In genomic region chr14:104782823-104783170, GRCh38 we compare ENCODE assay signal across 26 cellular contexts.
"Had no signal": no experiment of that assay in that cellular context is flagged by ENCODE, and none has a peak within 500 bp of the region (broad histone marks: within the 10 kb centered on the region; RNA-seq: fewer than 3 reads in every experiment).

No MANE protein-coding gene starts in this region.

- H3K4me3 Mint-ChIP-seq: activated CD4-positive, alpha-beta T cell treated with anti-CD3 and anti-CD28 coated beads, Interleukin-2, amount 10 ng/mL, durations not matched to agents 24 days and 14 days; activated CD8-positive, alpha-beta T cell treated with anti-CD3 and anti-CD28 coated beads for 36 hours; activated naive CD4-positive, alpha-beta T cell treated with anti-CD3 and anti-CD28 coated beads, Interleukin-2, amount 10 ng/mL, durations not matched to agents 7 days and 5 days; activated naive CD8-positive, alpha-beta T cell; activated naive CD8-positive, alpha-beta T cell treated with anti-CD3 and anti-CD28 coated beads, Interleukin-2, amount 50 U/mL, for 24 hours; activated T-cell treated with anti-CD3 and anti-CD28 coated beads, Interleukin-2, amount 50 U/mL, for 72 hours; T-helper 1 cell treated with Interleukin-12 subunit alpha and Interleukin-12 subunit beta and Interleukin-4 antibody, amounts not matched to agents 30 μg/mL and 1 μg/mL, for 36 hours; T-helper 2 cell treated with Interferon-gamma antibody and Interleukin-4, amounts not matched to agents 5 μg/mL and 100 μg/mL, for 36 hours had no signal

- H3K4me1 Mint-ChIP-seq: activated CD4-positive, alpha-beta T cell treated with anti-CD3 and anti-CD28 coated beads, Interleukin-2, amount 10 ng/mL, durations not matched to agents 24 days and 14 days had no signal

- H3K27ac ChIP-seq: brain microvascular endothelial cell, KMS-11, SJSA1 had no signal

- DNase-seq: activated CD4-positive, alpha-beta T cell treated with anti-CD3 and anti-CD28 coated beads, Interleukin-2, amount 10 ng/mL, durations not matched to agents 24 days and 14 days; activated CD4-positive, alpha-beta T cell treated with anti-CD3 and anti-CD28 coated beads, Interleukin-2, amount 50 U/mL, for 4 hours; activated CD8-positive, alpha-beta T cell treated with anti-CD3 and anti-CD28 coated beads for 36 hours; activated naive CD4-positive, alpha-beta T cell treated with anti-CD3 and anti-CD28 coated beads, Interleukin-2, amount 10 ng/mL, durations not matched to agents 7 days and 5 days; activated naive CD8-positive, alpha-beta T cell treated with anti-CD3 and anti-CD28 coated beads, Interleukin-2, amount 50 U/mL, for 24 hours; activated T-cell treated with anti-CD3 and anti-CD28 coated beads, Interleukin-2, amount 50 U/mL, for 1 hour; activated T-cell treated with anti-CD3 and anti-CD28 coated beads, Interleukin-2, amount 50 U/mL, for 72 hours; anterior cingulate cortex; brain microvascular endothelial cell; MM.1S; MV-4-11; NCI-H1092; NCI-H1417; NCI-H187 treated with DMSO at 0.1 percent for 48 hours; NCI-H2081; NCI-H226; NCI-H446 treated with DMSO at 0.1 percent for 48 hours; NCI-H524; SHP77 treated with DMSO at 0.1 percent for 48 hours; SK-N-SH had no signal

- H3K27ac Mint-ChIP-seq: activated CD4-positive, alpha-beta T cell treated with anti-CD3 and anti-CD28 coated beads, Interleukin-2, amount 10 ng/mL, durations not matched to agents 24 days and 14 days; activated CD8-positive, alpha-beta T cell treated with anti-CD3 and anti-CD28 coated beads for 36 hours; activated naive CD4-positive, alpha-beta T cell treated with anti-CD3 and anti-CD28 coated beads, Interleukin-2, amount 10 ng/mL, durations not matched to agents 7 days and 5 days; activated naive CD8-positive, alpha-beta T cell; activated naive CD8-positive, alpha-beta T cell treated with anti-CD3 and anti-CD28 coated beads, Interleukin-2, amount 50 U/mL, for 24 hours; activated T-cell treated with anti-CD3 and anti-CD28 coated beads, Interleukin-2, amount 50 U/mL, for 72 hours; T-helper 1 cell treated with Interleukin-12 subunit alpha and Interleukin-12 subunit beta and Interleukin-4 antibody, amounts not matched to agents 30 μg/mL and 1 μg/mL, for 36 hours; T-helper 2 cell treated with Interferon-gamma antibody and Interleukin-4, amounts not matched to agents 5 μg/mL and 100 μg/mL, for 36 hours had no signal

- H3K9me3 Mint-ChIP-seq: activated CD4-positive, alpha-beta T cell treated with anti-CD3 and anti-CD28 coated beads, Interleukin-2, amount 10 ng/mL, durations not matched to agents 24 days and 14 days; activated CD8-positive, alpha-beta T cell treated with anti-CD3 and anti-CD28 coated beads for 36 hours; activated naive CD4-positive, alpha-beta T cell treated with anti-CD3 and anti-CD28 coated beads, Interleukin-2, amount 10 ng/mL, durations not matched to agents 7 days and 5 days; activated naive CD8-positive, alpha-beta T cell treated with anti-CD3 and anti-CD28 coated beads, Interleukin-2, amount 50 U/mL, for 24 hours; activated T-cell treated with anti-CD3 and anti-CD28 coated beads, Interleukin-2, amount 50 U/mL, for 72 hours; T-helper 1 cell treated with Interleukin-12 subunit alpha and Interleukin-12 subunit beta and Interleukin-4 antibody, amounts not matched to agents 30 μg/mL and 1 μg/mL, for 36 hours; T-helper 2 cell treated with Interferon-gamma antibody and Interleukin-4, amounts not matched to agents 5 μg/mL and 100 μg/mL, for 36 hours had no signal

- ATAC-seq: activated CD8-positive, alpha-beta T cell treated with anti-CD3 and anti-CD28 coated beads for 36 hours; activated naive CD8-positive, alpha-beta T cell treated with anti-CD3 and anti-CD28 coated beads, Interleukin-2, amount 50 U/mL, for 24 hours; activated T-cell treated with anti-CD3 and anti-CD28 coated beads, Interleukin-2, amount 50 U/mL, for 72 hours; Panc1 had no signal

- H3K36me3 Mint-ChIP-seq: activated naive CD4-positive, alpha-beta T cell treated with anti-CD3 and anti-CD28 coated beads, Interleukin-2, amount 10 ng/mL, durations not matched to agents 7 days and 5 days; activated naive CD8-positive, alpha-beta T cell had no signal

- H3K27me3 Mint-ChIP-seq: activated CD4-positive, alpha-beta T cell treated with anti-CD3 and anti-CD28 coated beads, Interleukin-2, amount 10 ng/mL, durations not matched to agents 24 days and 14 days; activated CD8-positive, alpha-beta T cell treated with anti-CD3 and anti-CD28 coated beads for 36 hours; activated naive CD4-positive, alpha-beta T cell treated with anti-CD3 and anti-CD28 coated beads, Interleukin-2, amount 10 ng/mL, durations not matched to agents 7 days and 5 days; activated naive CD8-positive, alpha-beta T cell; activated naive CD8-positive, alpha-beta T cell treated with anti-CD3 and anti-CD28 coated beads, Interleukin-2, amount 50 U/mL, for 24 hours had no signal
